Comparison of ENCODE assay signal across 11 cellular contexts in the genomic region with DNA sequence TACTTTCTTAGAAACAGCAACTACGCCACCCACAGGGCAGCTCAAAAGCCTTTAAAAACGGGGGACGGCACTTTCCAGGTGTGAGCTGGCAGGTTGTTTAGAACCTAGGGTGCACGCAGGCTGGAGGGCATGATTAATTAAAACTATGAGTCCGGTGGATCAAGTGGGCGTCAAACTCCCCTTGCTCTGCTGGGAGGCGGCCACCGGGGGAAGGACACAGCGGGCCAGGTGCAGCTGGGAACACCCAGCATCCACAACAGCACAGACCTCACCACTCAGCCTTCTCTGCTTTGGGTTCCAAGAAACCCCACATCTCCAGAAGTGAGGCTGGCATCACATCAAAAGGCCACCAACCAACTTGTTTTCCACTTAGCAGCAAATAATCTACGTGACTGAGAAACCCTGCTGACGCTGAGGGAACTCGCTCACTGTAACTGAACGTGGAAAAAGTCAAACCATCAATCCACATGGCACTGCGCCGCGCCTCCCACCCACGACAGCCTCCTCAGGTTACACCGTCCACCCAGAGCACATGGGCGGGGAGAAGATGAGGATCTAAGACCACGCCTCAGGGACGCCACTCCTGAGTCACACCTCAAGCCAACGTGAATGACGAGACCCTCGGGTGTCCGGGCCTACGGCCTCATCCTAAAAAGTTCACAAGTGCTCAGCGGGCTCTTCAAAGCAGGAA.
DNase-seq lines count a peak whose midpoint lies in the region; ATAC-seq and TF ChIP-seq lines count a peak whose summit lies in the region.
"Had no signal": no experiment of that assay in that cellular context is flagged by ENCODE, and none has a peak within 500 bp of the region (broad histone marks: within the 10 kb centered on the region; RNA-seq: fewer than 3 reads in every experiment).

No MANE protein-coding gene starts in this region.

- POLR2A ChIA-PET in IMR-90 (lab: Charles Lee; ENCODE audit: unreplicated experiment) = no interaction called here

- H2BK5ac ChIP-seq in IMR-90 (ENCODE audit: low read depth, low read length, poor library complexity, severe bottlenecking) = no peak overlapping the region

- no peak overlapping the region for H2BK15ac ChIP-seq in IMR-90 (ENCODE audit: low read depth, low read length)

- H4K91ac ChIP-seq in IMR-90 (ENCODE audit: insufficient read depth, low read depth, low read length) = no peak overlapping the region

- H3K27me3 ChIP-seq in IMR-90 (ENCODE audit: control insufficient read depth, insufficient read depth, low read length) (no peaks in the 10 kb centered on the region), GM23248 (replicated peaks; ENCODE audit: insufficient read depth) (no peaks in the 10 kb centered on the region), esophagus muscularis mucosa (no peaks in the 10 kb centered on the region), left ventricle myocardium inferior (ENCODE audit: low read depth) (no peaks in the 10 kb centered on the region)

- no peak overlapping the region for H3K14ac ChIP-seq in IMR-90 (replicated peaks; ENCODE audit: low read depth, low read length)

- no peak overlapping the region for H3K56ac ChIP-seq in IMR-90 (ENCODE audit: extremely low read depth, insufficient read depth, low read length)

- ATAC-seq in IMR-90 (ENCODE audit: low read depth) = no peak

- no peak overlapping the region for H2AFZ ChIP-seq in IMR-90 (replicated peaks; ENCODE audit: low read length, poor library complexity)
- no peak overlapping the region for H2AFZ ChIP-seq in GM23248

- no peak overlapping the region for H3K18ac ChIP-seq in IMR-90 (ENCODE audit: low read depth, low read length)

- no peak overlapping the region; the same call in 1 of the 2 replicates for H4K5ac ChIP-seq in IMR-90 (ENCODE audit: low read depth, low read length)

- in situ Hi-C loops in IMR-90 (cut with MboI; ENCODE audit: low sequenced_read_pairs) = no loop called here
- in situ Hi-C loops in GM23248 (cut with MboI) = no loop called here

- H3K9me1 ChIP-seq in IMR-90 (ENCODE audit: insufficient read depth, low read length) = peaks cover 15% of the 10 kb centered on the region

- DNase-seq in IMR-90 (no peak), GM23248 (no peak), esophagus muscularis mucosa (ENCODE audit: extremely low spot score) (no peak), NCI-H2196 (lab: John Stamatoyannopoulos, UW; ENCODE audit: unreplicated experiment) (no peak), left ventricle myocardium inferior (no peak)
- DNase-seq in activated CD4-positive, alpha-beta T cell treated with anti-CD3 and anti-CD28 coated beads, Interleukin-2, amount 50 U/mL, for 48 hours = peak; percentile 68 to 74
- peak; percentile 8 for DNase-seq in central memory CD4-positive, alpha-beta T cell
- peak in 2 of 3 experiments; percentile 22 to 41 for DNase-seq in stimulated activated CD4-positive, alpha-beta T cell treated with anti-CD3 and anti-CD28 coated beads, TNF-alpha, amount 100 ng/mL, for 4 hours (ENCODE audit: low read depth in 3 of 3)
- DNase-seq: kidney glomerular epithelial cell, NCI-H1105, SK-N-SH had no signal

- no peak overlapping the region; the same call in 1 of the 2 replicates for H3K4me2 ChIP-seq in IMR-90 (ENCODE audit: low read depth, low read length)
- no peak overlapping the region for H3K4me2 ChIP-seq in GM23248 (ENCODE audit: unreplicated experiment)
- H3K4me2 ChIP-seq: SK-N-SH had no signal

- H3K4ac ChIP-seq in IMR-90 (ENCODE audit: low read depth, low read length) = no peak overlapping the region

- H2AK5ac ChIP-seq in IMR-90 (ENCODE audit: low read depth, low read length) = peak overlapping the region; percentile 59

- H3K4me1 ChIP-seq in IMR-90 (ENCODE audit: control insufficient read depth, insufficient read depth, low read length) = peaks cover 15% of the 10 kb centered on the region
- H3K4me1 ChIP-seq in GM23248 (ENCODE audit: insufficient read depth) = no peaks in the 10 kb centered on the region
- peaks cover 0 to 17% (median 7%) of the 10 kb centered on the region in 4 donors for H3K4me1 ChIP-seq in esophagus muscularis mucosa
- H3K4me1 ChIP-seq in left ventricle myocardium inferior = peaks cover 9% of the 10 kb centered on the region

- no peak for TF ChIP-seq EP300 in esophagus muscularis mucosa (IDR thresholded peaks at IDR 0.05)

- peaks cover 27 to 56% of the 10 kb centered on the region in 2 experiments for H3K79me1 ChIP-seq in IMR-90 (ENCODE audit: low read depth in 1 of 2, low read length in 2 of 2)

- no peak for TF ChIP-seq RAD21 in IMR-90 (IDR thresholded peaks at IDR 0.05; ENCODE audit: low read length)

- H4K20me1 ChIP-seq in IMR-90 (ENCODE audit: insufficient read depth, low read length) = peaks cover 46% of the 10 kb centered on the region
- H4K20me1 ChIP-seq in GM23248 (ENCODE audit: insufficient read depth) = 0 out of 2 replicates have a peak, but pooled peaks cover 4% of the 10 kb centered on the region

- no peak overlapping the region for H2AK9ac ChIP-seq in IMR-90 (replicated peaks; ENCODE audit: low read depth, low read length, poor library complexity)

- dilution Hi-C loops in IMR-90 (cut with HindIII; ENCODE audit: low sequenced_read_pairs, unreplicated experiment) = no loop called here

- no peak overlapping the region; a peak in 1 of 4 replicates for H4K8ac ChIP-seq in IMR-90 (ENCODE audit: low read depth in 2 of 2, low read length in 2 of 2)

- H3K4me3 ChIP-seq in IMR-90 (ENCODE audit: insufficient read depth, low read depth, low read length) = no peak overlapping the region
- H3K4me3 ChIP-seq in GM23248 = no peak overlapping the region
- no peak overlapping the region for H3K4me3 ChIP-seq in esophagus muscularis mucosa
- no peak overlapping the region for H3K4me3 ChIP-seq in left ventricle myocardium inferior

- CTCF ChIA-PET in IMR-90 (lab: Yijun Ruan, JAX) = no interaction called here

- no TSS peak for BruUV-seq in IMR-90 (replicated peaks; lab: Mats Ljungman, UMichigan)

- no peak for TF ChIP-seq POLR2A in IMR-90 (IDR thresholded peaks at IDR 0.05; ENCODE audit: low read depth, low read length)
- TF ChIP-seq POLR2A in esophagus muscularis mucosa (IDR thresholded peaks at IDR 0.05; ENCODE audit: low read depth) = no peak

- 89% methylated on average over 5 of the region's 27 CpGs; no CpG with 5 or more reads in 1 of the 2 experiments for WGBS in IMR-90 (ENCODE audit: extremely low coverage in 2 of 2, insufficient read length in 1 of 2), 2 experiments
- 91 to 93% methylated on average over 27 of the region's 27 CpGs for WGBS in GM23248 (ENCODE audit: low coverage in 1 of 2, low lambda C conversion rate in 2 of 2, missing lambda C conversion rate in 2 of 2), 2 experiments
- WGBS in esophagus muscularis mucosa = 89% methylated on average over 26 of the region's 27 CpGs

- H3K9ac ChIP-seq in IMR-90 (ENCODE audit: low read depth, low read length) = no peak overlapping the region
- H3K9ac ChIP-seq in GM23248 = no peak overlapping the region
- H3K9ac ChIP-seq: SK-N-SH had no signal

- intact Hi-C loops in IMR-90 (cut with micrococcal nuclease) (no loop called here), esophagus muscularis mucosa (cut with DNase I) (no loop called here), left ventricle myocardium inferior (cut with micrococcal nuclease) (no loop called here)

- no peak overlapping the region for H2BK20ac ChIP-seq in IMR-90 (ENCODE audit: low read depth, low read length)

- H3K9me2 ChIP-seq in GM23248 (ENCODE audit: insufficient read depth) = no peaks in the 10 kb centered on the region
- H3K9me2 ChIP-seq: SK-N-SH had no signal

- H3K36me3 ChIP-seq in IMR-90 (ENCODE audit: control insufficient read depth, insufficient read depth, low read length) (peaks cover 29% of the 10 kb centered on the region; the same call in 1 of the 2 replicates), GM23248 (ENCODE audit: low read depth) (no peaks in the 10 kb centered on the region; the same call in 1 of the 2 replicates), esophagus muscularis mucosa (peaks cover 15 to 38% (median 28%) of the 10 kb centered on the region in 4 donors), left ventricle myocardium inferior (peaks cover 18% of the 10 kb centered on the region)

- peaks cover 73% of the 10 kb centered on the region for H3K79me2 ChIP-seq in GM23248 (ENCODE audit: insufficient read depth)

- no peak for TF ChIP-seq CTCF in IMR-90 (conservative IDR thresholded peaks at IDR 0.05; ENCODE audit: low read depth, low read length)
- no peak for TF ChIP-seq CTCF in esophagus muscularis mucosa (IDR thresholded peaks at IDR 0.05)
- no peak for TF ChIP-seq CTCF in left ventricle myocardium inferior (IDR thresholded peaks at IDR 0.05; ENCODE audit: borderline replicate concordance)

- no peaks in the 10 kb centered on the region for H3K9me3 ChIP-seq in IMR-90 (ENCODE audit: control insufficient read depth, insufficient read depth, low read length)
- no peaks in the 10 kb centered on the region for H3K9me3 ChIP-seq in GM23248 (ENCODE audit: low read depth)
- no peaks in the 10 kb centered on the region for H3K9me3 ChIP-seq in esophagus muscularis mucosa
- no peaks in the 10 kb centered on the region for H3K9me3 ChIP-seq in left ventricle myocardium inferior (replicated peaks)
- H3K9me3 ChIP-seq: SK-N-SH had no signal

- no peak overlapping the region for H2BK120ac ChIP-seq in IMR-90 (ENCODE audit: low read depth, low read length)

- no peak overlapping the region for H3K23ac ChIP-seq in IMR-90 (ENCODE audit: low read depth, low read length)

- no peaks in the 10 kb centered on the region for H3F3A ChIP-seq in GM23248 (ENCODE audit: insufficient read depth)

- no peak overlapping the region for H3K27ac ChIP-seq in IMR-90 (ENCODE audit: insufficient read depth, low read length)
- no peak overlapping the region for H3K27ac ChIP-seq in GM23248
- no peak overlapping the region for H3K27ac ChIP-seq in esophagus muscularis mucosa (replicated peaks in 1 of 4)
- no peak overlapping the region for H3K27ac ChIP-seq in left ventricle myocardium inferior (replicated peaks)

TF ChIP-seq in IMR-90, 13 proteins besides CTCF, POLR2A, EP300 and RAD21:
- TF ChIP-seq CEBPB (IDR thresholded peaks at IDR 0.05; ENCODE audit: low read depth, low read length) = no peak
- no peak for TF ChIP-seq CHD1 (IDR thresholded peaks at IDR 0.05; ENCODE audit: low read depth, low read length)
- no peak for TF ChIP-seq RFX5 (IDR thresholded peaks at IDR 0.05; ENCODE audit: low read depth, low read length)
- no peak for TF ChIP-seq FOS (IDR thresholded peaks at IDR 0.05; ENCODE audit: low read depth, low read length)
TF ChIP-seq in IMR-90: peak in this region for 0.

Comparison
In these comparisons a context has a peak if more than half of its experiments do, and no peak if none do; other contexts are left out.
1. DNase-seq: peak in activated CD4-positive, alpha-beta T cell treated with anti-CD3 and anti-CD28 coated beads, Interleukin-2, amount 50 U/mL, for 48 hours (2 of 2), central memory CD4-positive, alpha-beta T cell (single experiment) and stimulated activated CD4-positive, alpha-beta T cell treated with anti-CD3 and anti-CD28 coated beads, TNF-alpha, amount 100 ng/mL, for 4 hours (2 of 3); none in IMR-90 (single experiment), GM23248 (single experiment), esophagus muscularis mucosa (single experiment), NCI-H2196 (single experiment) and left ventricle myocardium inferior (single experiment).